Comparison of ENCODE assay signal across 8 cellular contexts in the genomic region with DNA sequence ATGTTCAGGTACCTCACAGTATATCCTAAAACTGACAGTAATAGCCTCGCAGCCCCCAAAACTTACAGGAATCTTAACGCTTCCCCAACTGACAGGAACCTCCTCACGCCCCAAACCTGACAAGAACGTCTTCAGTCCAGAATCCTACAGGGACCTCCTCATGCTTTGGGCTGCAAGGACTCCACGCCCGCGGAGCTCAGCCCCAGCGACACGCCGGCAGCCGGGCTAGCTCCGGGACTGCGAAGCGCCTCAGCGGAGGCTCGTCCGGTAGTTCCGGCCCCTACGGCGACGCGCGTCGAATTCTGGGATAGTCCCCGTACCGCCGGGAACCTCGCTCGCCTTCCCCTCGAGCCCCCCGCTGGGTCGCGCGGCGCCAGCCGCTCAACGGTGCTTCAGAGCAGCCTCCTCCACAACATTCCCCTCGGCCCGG. TPM values are rescaled to one million over a fixed set of nuclear protein-coding genes. Genes with fewer than 3 reads are reported as not detected.
DNase-seq lines count a peak whose midpoint lies in the region; TF ChIP-seq lines count a peak whose summit lies in the region.

No MANE protein-coding gene starts in this region.

- peak; percentile 9 to 51 for DNase-seq in NCI-H446 (lab: John Stamatoyannopoulos, UW)
- no peak for DNase-seq in NCI-H446 treated with DMSO at 0.1 percent for 48 hours (lab: John Stamatoyannopoulos, UW)
- DNase-seq in HEK293T (ENCODE audit: extremely low spot score), result peak; percentile 13
- peak; percentile 28 for DNase-seq in NCI-H460 (ENCODE audit: extremely low read depth, low read depth)
- peak; percentile 43 for DNase-seq in activated naive CD4-positive, alpha-beta T cell treated with anti-CD3 and anti-CD28 coated beads for 36 hours
- peak in 1 of 2 donors; percentile 45 for DNase-seq in cardiac muscle cell (ENCODE audit: low read depth in 1 of 2, low spot score in 1 of 2)
- peak; percentile 18 for DNase-seq in pons (ENCODE audit: low spot score)
- no peak for DNase-seq in mesenteric fat pad (ENCODE audit: low spot score)

- peaks cover 3% of the 10 kb centered on the region for H3K36me3 ChIP-seq in cardiac muscle cell

- POLR2A ChIA-PET in HEK293T (lab: Yijun Ruan, JAX), result interaction anchor here (1.5 to 1.9 kb wide), 4 partner anchors 140 to 486 kb away, joined by 5 to 6 read pairs (median 5); a partner anchor contains a TSS

- H3K4me3 ChIP-seq in cardiac muscle cell, result peak overlapping the region; percentile 82

- intact Hi-C loops in activated naive CD4-positive, alpha-beta T cell treated with anti-CD3 and anti-CD28 coated beads for 36 hours (cut with micrococcal nuclease), result loop anchor here (1.0 to 10.0 kb wide), 11 partner anchors 140 to 1118 kb away; a partner anchor contains a TSS

- no peak for TF ChIP-seq CTCF in cardiac muscle cell (IDR thresholded peaks at IDR 0.05; ENCODE audit: low read depth, low read length)

- H3K27ac Mint-ChIP-seq in activated naive CD4-positive, alpha-beta T cell treated with anti-CD3 and anti-CD28 coated beads for 36 hours, result peak overlapping the region; percentile 95

- H3K4me3 Mint-ChIP-seq in activated naive CD4-positive, alpha-beta T cell treated with anti-CD3 and anti-CD28 coated beads for 36 hours, result peak overlapping the region; percentile 89

- H3K27me3 Mint-ChIP-seq in activated naive CD4-positive, alpha-beta T cell treated with anti-CD3 and anti-CD28 coated beads for 36 hours (ENCODE audit: low read depth), result no peaks in the 10 kb centered on the region

- peaks cover 14% of the 10 kb centered on the region for H3K36me3 Mint-ChIP-seq in activated naive CD4-positive, alpha-beta T cell treated with anti-CD3 and anti-CD28 coated beads for 36 hours (ENCODE audit: low read depth)

- H3K9me3 Mint-ChIP-seq in activated naive CD4-positive, alpha-beta T cell treated with anti-CD3 and anti-CD28 coated beads for 36 hours, result no peaks in the 10 kb centered on the region

- H3K9me3 ChIP-seq in cardiac muscle cell (ENCODE audit: low read depth), result no peaks in the 10 kb centered on the region

- no peaks in the 10 kb centered on the region for H3K27me3 ChIP-seq in cardiac muscle cell

- CTCF ChIA-PET in HEK293T (lab: Yijun Ruan, JAX), result no interaction called here
- CTCF ChIA-PET in activated naive CD4-positive, alpha-beta T cell treated with anti-CD3 and anti-CD28 coated beads for 36 hours (lab: Charles Lee), result no interaction called here

- peak overlapping the region; percentile 99 for H3K27ac ChIP-seq in cardiac muscle cell

- H3K4me1 ChIP-seq in cardiac muscle cell (ENCODE audit: low read depth), result peaks cover 5% of the 10 kb centered on the region

- peaks cover 19% of the 10 kb centered on the region for H3K4me1 Mint-ChIP-seq in activated naive CD4-positive, alpha-beta T cell treated with anti-CD3 and anti-CD28 coated beads for 36 hours (ENCODE audit: low read depth)

TF ChIP-seq in HEK293T, 16 proteins besides CTCF, POLR2A, EP300 and RAD21:
- TF ChIP-seq HDGF (IDR thresholded peaks at IDR 0.05; ENCODE audit: borderline replicate concordance) (no peak), CTBP1 (IDR thresholded peaks at IDR 0.05; ENCODE audit: borderline replicate concordance) (no peak), ZNF384 (IDR thresholded peaks at IDR 0.05) (no peak), ELF4 (IDR thresholded peaks at IDR 0.05) (no peak), SUZ12 (IDR thresholded peaks at IDR 0.05) (no peak), LEF1 (IDR thresholded peaks at IDR 0.05; ENCODE audit: borderline replicate concordance) (no peak), NFRKB (IDR thresholded peaks at IDR 0.05) (no peak), FOXM1 (IDR thresholded peaks at IDR 0.05; ENCODE audit: borderline replicate concordance) (no peak), TARDBP (IDR thresholded peaks at IDR 0.05) (no peak), BHLHE40 (IDR thresholded peaks at IDR 0.05; ENCODE audit: borderline replicate concordance) (no peak), FOXA1 (IDR thresholded peaks at IDR 0.05) (no peak), ARNT (IDR thresholded peaks at IDR 0.05) (no peak), FOXK2 (IDR thresholded peaks at IDR 0.05) (no peak), SP1 (IDR thresholded peaks at IDR 0.05) (no peak), L3MBTL2 (conservative IDR thresholded peaks at IDR 0.05) (no peak)
- TF ChIP-seq, protein P1, sequence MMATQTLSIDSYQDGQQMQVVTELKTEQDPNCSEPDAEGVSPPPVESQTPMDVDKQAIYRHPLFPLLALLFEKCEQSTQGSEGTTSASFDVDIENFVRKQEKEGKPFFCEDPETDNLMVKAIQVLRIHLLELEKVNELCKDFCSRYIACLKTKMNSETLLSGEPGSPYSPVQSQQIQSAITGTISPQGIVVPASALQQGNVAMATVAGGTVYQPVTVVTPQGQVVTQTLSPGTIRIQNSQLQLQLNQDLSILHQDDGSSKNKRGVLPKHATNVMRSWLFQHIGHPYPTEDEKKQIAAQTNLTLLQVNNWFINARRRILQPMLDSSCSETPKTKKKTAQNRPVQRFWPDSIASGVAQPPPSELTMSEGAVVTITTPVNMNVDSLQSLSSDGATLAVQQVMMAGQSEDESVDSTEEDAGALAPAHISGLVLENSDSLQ (IDR thresholded peaks at IDR 0.05), result no peak

RNA-seq across cellular contexts. Expression of a gene that starts 0.6 kb away (rescaled TPM):
- 16.9 and 18.1 TPM in 2 replicates for total RNA-seq in NCI-H460 (2014; rRNA removed; shearing (Covaris generic))
- polyA plus RNA-seq in NCI-H460 (2014; cell fraction: nucleus; rRNA removed), result 16.8 and 20.7 TPM in 2 replicates
- total RNA-seq in activated naive CD4-positive, alpha-beta T cell treated with anti-CD3 and anti-CD28 coated beads for 36 hours, result 10 to 100 TPM; 51.7 to 53.2 TPM
- total RNA-seq in cardiac muscle cell, result 12.7 and 18.6 TPM in 2 replicates
- polyA plus RNA-seq in cardiac muscle cell, result 9.4 and 12.3 TPM in 2 replicates
- total RNA-seq in mesenteric fat pad, result 30.1 TPM

Comparison
In these comparisons a context has a peak if more than half of its experiments do, and no peak if none do; other contexts are left out.
1. DNase-seq: peak in NCI-H446 (2 of 2), HEK293T (single experiment), NCI-H460 (single experiment), activated naive CD4-positive, alpha-beta T cell treated with anti-CD3 and anti-CD28 coated beads for 36 hours (single experiment) and pons (single experiment); none in NCI-H446 treated with DMSO at 0.1 percent for 48 hours (single experiment) and mesenteric fat pad (single experiment).